In the genomic region with DNA sequence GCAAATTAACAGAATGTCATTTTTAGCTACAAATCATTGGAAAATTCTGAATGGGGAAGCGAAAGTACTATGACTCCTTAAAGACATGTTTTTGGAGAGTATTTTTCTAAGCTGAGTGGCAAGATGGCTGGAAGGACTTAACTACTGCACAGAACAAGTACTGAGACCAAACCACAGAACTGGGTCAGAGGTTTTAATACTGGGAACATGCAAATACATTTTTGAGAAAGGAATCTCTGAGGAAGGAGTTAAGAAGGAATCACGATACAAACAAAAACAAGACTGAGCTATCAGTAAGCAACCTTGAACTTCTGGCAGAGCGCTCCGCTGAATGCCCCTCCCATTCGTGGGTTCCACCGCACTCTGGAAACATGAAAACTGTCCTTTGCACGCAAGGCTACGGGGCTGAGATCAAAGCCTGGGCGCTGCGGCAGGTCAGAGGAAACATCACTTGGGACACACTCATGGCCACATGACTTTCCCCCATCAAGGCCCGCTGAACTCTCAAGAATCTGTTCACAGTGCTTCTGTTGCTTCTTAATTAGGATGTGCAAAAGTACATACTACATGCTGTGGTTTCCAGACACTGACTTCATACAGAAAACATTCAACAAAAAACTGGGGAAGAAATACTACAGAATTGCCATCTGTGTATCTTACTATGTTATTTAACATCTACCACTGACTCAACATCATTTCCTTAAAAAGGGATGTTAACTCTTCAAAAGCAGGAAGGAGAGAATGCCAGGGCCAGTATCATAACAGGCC, we compare ENCODE assay signal across 1 cellular context.
TF ChIP-seq lines count a peak whose summit lies in the region.

No MANE protein-coding gene starts in this region.

TF ChIP-seq in HepG2, 621 proteins besides CTCF, POLR2A, EP300 and RAD21 (continued from another document and continues in another):
- TF ChIP-seq, protein P1, sequence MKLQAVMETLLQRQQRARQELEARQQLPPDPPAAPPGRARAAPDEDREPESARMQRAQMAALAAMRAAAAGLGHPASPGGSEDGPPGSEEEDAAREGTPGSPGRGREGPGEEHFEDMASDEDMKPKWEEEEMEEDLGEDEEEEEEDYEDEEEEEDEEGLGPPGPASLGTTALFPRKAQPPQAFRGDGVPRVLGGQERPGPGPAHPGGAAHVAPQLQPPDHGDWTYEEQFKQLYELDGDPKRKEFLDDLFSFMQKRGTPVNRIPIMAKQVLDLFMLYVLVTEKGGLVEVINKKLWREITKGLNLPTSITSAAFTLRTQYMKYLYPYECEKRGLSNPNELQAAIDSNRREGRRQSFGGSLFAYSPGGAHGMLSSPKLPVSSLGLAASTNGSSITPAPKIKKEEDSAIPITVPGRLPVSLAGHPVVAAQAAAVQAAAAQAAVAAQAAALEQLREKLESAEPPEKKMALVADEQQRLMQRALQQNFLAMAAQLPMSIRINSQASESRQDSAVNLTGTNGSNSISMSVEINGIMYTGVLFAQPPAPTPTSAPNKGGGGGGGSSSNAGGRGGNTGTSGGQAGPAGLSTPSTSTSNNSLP (IDR thresholded peaks at IDR 0.05; ENCODE audit: low read depth, low read length): no peak
- TF ChIP-seq MED13 (CRISPR knock-in tag; IDR thresholded peaks at IDR 0.05): peak; percentile 92
- TF ChIP-seq KDM5A (IDR thresholded peaks at IDR 0.05; ENCODE audit: borderline replicate concordance, low read length): peak; percentile 28; the same call in 1 of the 2 replicates
- TF ChIP-seq FOXK1 (CRISPR knock-in tag; IDR thresholded peaks at IDR 0.05; ENCODE audit: borderline replicate concordance, low read depth): peak; percentile 98
- TF ChIP-seq, protein P2, sequence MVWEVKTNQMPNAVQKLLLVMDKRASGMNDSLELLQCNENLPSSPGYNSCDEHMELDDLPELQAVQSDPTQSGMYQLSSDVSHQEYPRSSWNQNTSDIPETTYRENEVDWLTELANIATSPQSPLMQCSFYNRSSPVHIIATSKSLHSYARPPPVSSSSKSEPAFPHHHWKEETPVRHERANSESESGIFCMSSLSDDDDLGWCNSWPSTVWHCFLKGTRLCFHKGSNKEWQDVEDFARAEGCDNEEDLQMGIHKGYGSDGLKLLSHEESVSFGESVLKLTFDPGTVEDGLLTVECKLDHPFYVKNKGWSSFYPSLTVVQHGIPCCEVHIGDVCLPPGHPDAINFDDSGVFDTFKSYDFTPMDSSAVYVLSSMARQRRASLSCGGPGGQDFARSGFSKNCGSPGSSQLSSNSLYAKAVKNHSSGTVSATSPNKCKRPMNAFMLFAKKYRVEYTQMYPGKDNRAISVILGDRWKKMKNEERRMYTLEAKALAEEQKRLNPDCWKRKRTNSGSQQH (CRISPR knock-in tag; IDR thresholded peaks at IDR 0.05; ENCODE audit: low read depth): peak; percentile 84
- no peak for TF ChIP-seq ZNF30 (CRISPR knock-in tag; IDR thresholded peaks at IDR 0.05)
- TF ChIP-seq ATF1 (CRISPR knock-in tag; IDR thresholded peaks at IDR 0.05): peak; percentile 80
- TF ChIP-seq ZNF234 (CRISPR knock-in tag; conservative IDR thresholded peaks at IDR 0.05): no peak
- TF ChIP-seq PAF1 (CRISPR knock-in tag; IDR thresholded peaks at IDR 0.05): no peak
- peak; percentile 75 for TF ChIP-seq YY1 (IDR thresholded peaks at IDR 0.05; ENCODE audit: insufficient read depth, insufficient replicate concordance, low read depth, low read length)
- TF ChIP-seq CAMTA2 (CRISPR knock-in tag; IDR thresholded peaks at IDR 0.05; ENCODE audit: borderline replicate concordance): no peak; the same call in 1 of the 2 replicates
- TF ChIP-seq, protein P3, sequence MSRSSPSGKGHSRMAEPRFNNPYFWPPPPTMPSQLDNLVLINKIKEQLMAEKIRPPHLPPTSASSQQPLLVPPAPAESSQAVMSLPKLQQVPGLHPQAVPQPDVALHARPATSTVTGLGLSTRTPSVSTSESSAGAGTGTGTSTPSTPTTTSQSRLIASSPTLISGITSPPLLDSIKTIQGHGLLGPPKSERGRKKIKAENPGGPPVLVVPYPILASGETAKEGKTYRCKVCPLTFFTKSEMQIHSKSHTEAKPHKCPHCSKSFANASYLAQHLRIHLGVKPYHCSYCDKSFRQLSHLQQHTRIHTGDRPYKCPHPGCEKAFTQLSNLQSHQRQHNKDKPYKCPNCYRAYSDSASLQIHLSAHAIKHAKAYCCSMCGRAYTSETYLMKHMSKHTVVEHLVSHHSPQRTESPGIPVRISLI (CRISPR knock-in tag; IDR thresholded peaks at IDR 0.05; ENCODE audit: borderline replicate concordance): peak; percentile 75; the same call in 1 of the 2 replicates
- TF ChIP-seq, protein P4, sequence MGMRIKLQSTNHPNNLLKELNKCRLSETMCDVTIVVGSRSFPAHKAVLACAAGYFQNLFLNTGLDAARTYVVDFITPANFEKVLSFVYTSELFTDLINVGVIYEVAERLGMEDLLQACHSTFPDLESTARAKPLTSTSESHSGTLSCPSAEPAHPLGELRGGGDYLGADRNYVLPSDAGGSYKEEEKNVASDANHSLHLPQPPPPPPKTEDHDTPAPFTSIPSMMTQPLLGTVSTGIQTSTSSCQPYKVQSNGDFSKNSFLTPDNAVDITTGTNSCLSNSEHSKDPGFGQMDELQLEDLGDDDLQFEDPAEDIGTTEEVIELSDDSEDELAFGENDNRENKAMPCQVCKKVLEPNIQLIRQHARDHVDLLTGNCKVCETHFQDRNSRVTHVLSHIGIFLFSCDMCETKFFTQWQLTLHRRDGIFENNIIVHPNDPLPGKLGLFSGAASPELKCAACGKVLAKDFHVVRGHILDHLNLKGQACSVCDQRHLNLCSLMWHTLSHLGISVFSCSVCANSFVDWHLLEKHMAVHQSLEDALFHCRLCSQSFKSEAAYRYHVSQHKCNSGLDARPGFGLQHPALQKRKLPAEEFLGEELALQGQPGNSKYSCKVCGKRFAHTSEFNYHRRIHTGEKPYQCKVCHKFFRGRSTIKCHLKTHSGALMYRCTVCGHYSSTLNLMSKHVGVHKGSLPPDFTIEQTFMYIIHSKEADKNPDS (CRISPR knock-in tag; IDR thresholded peaks at IDR 0.05): 0 out of 2 replicates have a peak, but pooled peaks have one; percentile 71
- peak; percentile 82 for TF ChIP-seq ZFP90 (CRISPR knock-in tag; IDR thresholded peaks at IDR 0.05; ENCODE audit: borderline replicate concordance)
- TF ChIP-seq ZNF335 (CRISPR knock-in tag; IDR thresholded peaks at IDR 0.05): peak; percentile 86; the same call in 1 of the 2 replicates
- TF ChIP-seq, protein P5, sequence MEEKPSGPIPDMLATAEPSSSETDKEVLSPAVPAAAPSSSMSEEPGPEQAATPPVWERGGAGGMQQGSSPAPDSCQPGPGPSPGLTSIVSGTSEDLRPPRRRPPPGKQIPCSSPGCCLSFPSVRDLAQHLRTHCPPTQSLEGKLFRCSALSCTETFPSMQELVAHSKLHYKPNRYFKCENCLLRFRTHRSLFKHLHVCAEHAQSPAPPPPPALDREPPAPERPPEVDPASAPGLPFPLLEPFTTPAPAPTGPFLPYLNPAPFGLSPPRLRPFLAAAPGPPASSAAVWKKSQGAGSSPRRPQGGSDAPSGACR (CRISPR knock-in tag; IDR thresholded peaks at IDR 0.05): peak; percentile 98
- TF ChIP-seq CREM (IDR thresholded peaks at IDR 0.05): peak; percentile 88
- TF ChIP-seq CREM (CRISPR knock-in tag; IDR thresholded peaks at IDR 0.05): no peak
- TF ChIP-seq THYN1 (CRISPR knock-in tag; IDR thresholded peaks at IDR 0.05; ENCODE audit: borderline replicate concordance, low read depth): peak; percentile 97; the same call in 1 of the 2 replicates
- TF ChIP-seq ZNF891 (CRISPR knock-in tag; IDR thresholded peaks at IDR 0.05): no peak; the same call in 1 of the 2 replicates
- TF ChIP-seq, protein P6, sequence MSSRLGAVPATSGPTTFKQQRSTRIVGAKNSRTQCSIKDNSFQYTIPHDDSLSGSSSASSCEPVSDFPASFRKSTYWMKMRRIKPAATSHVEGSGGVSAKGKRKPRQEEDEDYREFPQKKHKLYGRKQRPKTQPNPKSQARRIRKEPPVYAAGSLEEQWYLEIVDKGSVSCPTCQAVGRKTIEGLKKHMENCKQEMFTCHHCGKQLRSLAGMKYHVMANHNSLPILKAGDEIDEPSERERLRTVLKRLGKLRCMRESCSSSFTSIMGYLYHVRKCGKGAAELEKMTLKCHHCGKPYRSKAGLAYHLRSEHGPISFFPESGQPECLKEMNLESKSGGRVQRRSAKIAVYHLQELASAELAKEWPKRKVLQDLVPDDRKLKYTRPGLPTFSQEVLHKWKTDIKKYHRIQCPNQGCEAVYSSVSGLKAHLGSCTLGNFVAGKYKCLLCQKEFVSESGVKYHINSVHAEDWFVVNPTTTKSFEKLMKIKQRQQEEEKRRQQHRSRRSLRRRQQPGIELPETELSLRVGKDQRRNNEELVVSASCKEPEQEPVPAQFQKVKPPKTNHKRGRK (CRISPR knock-in tag; IDR thresholded peaks at IDR 0.05): no peak; the same call in 1 of the 2 replicates
- TF ChIP-seq GATA4 (IDR thresholded peaks at IDR 0.05; ENCODE audit: borderline replicate concordance, low read depth): peak; percentile 84; the same call in 1 of the 2 replicates
- TF ChIP-seq, protein P7, sequence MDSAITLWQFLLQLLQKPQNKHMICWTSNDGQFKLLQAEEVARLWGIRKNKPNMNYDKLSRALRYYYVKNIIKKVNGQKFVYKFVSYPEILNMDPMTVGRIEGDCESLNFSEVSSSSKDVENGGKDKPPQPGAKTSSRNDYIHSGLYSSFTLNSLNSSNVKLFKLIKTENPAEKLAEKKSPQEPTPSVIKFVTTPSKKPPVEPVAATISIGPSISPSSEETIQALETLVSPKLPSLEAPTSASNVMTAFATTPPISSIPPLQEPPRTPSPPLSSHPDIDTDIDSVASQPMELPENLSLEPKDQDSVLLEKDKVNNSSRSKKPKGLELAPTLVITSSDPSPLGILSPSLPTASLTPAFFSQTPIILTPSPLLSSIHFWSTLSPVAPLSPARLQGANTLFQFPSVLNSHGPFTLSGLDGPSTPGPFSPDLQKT (CRISPR knock-in tag; IDR thresholded peaks at IDR 0.05; ENCODE audit: borderline replicate concordance): no peak
- TF ChIP-seq DPF2 (CRISPR knock-in tag; IDR thresholded peaks at IDR 0.05; ENCODE audit: borderline replicate concordance, low read depth): peak; percentile 99
- TF ChIP-seq ZNF484 (CRISPR knock-in tag; IDR thresholded peaks at IDR 0.05; ENCODE audit: borderline replicate concordance, low read depth): no peak
- TF ChIP-seq ZSCAN25 (CRISPR knock-in tag; IDR thresholded peaks at IDR 0.05): peak; percentile 83; the same call in 1 of the 2 replicates
- TF ChIP-seq SCMH1 (CRISPR knock-in tag; IDR thresholded peaks at IDR 0.05; ENCODE audit: borderline replicate concordance): no peak
- peak; percentile 64; the same call in 1 of the 2 replicates for TF ChIP-seq ZNF451 (CRISPR knock-in tag; IDR thresholded peaks at IDR 0.05)
- TF ChIP-seq, protein P8, sequence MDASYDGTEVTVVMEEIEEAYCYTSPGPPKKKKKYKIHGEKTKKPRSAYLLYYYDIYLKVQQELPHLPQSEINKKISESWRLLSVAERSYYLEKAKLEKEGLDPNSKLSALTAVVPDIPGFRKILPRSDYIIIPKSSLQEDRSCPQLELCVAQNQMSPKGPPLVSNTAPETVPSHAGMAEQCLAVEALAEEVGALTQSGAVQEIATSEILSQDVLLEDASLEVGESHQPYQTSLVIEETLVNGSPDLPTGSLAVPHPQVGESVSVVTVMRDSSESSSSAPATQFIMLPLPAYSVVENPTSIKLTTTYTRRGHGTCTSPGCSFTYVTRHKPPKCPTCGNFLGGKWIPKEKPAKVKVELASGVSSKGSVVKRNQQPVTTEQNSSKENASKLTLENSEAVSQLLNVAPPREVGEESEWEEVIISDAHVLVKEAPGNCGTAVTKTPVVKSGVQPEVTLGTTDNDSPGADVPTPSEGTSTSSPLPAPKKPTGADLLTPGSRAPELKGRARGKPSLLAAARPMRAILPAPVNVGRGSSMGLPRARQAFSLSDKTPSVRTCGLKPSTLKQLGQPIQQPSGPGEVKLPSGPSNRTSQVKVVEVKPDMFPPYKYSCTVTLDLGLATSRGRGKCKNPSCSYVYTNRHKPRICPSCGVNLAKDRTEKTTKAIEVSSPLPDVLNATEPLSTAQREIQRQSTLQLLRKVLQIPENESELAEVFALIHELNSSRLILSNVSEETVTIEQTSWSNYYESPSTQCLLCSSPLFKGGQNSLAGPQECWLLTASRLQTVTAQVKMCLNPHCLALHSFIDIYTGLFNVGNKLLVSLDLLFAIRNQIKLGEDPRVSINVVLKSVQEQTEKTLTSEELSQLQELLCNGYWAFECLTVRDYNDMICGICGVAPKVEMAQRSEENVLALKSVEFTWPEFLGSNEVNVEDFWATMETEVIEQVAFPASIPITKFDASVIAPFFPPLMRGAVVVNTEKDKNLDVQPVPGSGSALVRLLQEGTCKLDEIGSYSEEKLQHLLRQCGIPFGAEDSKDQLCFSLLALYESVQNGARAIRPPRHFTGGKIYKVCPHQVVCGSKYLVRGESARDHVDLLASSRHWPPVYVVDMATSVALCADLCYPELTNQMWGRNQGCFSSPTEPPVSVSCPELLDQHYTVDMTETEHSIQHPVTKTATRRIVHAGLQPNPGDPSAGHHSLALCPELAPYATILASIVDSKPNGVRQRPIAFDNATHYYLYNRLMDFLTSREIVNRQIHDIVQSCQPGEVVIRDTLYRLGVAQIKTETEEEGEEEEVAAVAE (CRISPR knock-in tag; IDR thresholded peaks at IDR 0.05; ENCODE audit: borderline replicate concordance): peak; percentile 80; the same call in 1 of the 2 replicates
- no peak for TF ChIP-seq NFE2L1 (CRISPR knock-in tag; IDR thresholded peaks at IDR 0.05; ENCODE audit: borderline replicate concordance)
- TF ChIP-seq ZNF598 (CRISPR knock-in tag; IDR thresholded peaks at IDR 0.05; ENCODE audit: borderline replicate concordance): peak; percentile 89; the same call in 1 of the 2 replicates
- no peak; the same call in 1 of the 2 replicates for TF ChIP-seq ISX (CRISPR knock-in tag; conservative IDR thresholded peaks at IDR 0.05)
- TF ChIP-seq ZFP82 (CRISPR knock-in tag; IDR thresholded peaks at IDR 0.05; ENCODE audit: borderline replicate concordance): peak; percentile 95; the same call in 1 of the 2 replicates
- TF ChIP-seq KLF11 (CRISPR knock-in tag; IDR thresholded peaks at IDR 0.05): no peak
- no peak for TF ChIP-seq PAX8 (CRISPR knock-in tag; IDR thresholded peaks at IDR 0.05; ENCODE audit: borderline replicate concordance)
- peak; percentile 81 for TF ChIP-seq RBM22 (optimal IDR thresholded peaks at IDR 0.05; ENCODE audit: low read length)
- TF ChIP-seq, protein P9, sequence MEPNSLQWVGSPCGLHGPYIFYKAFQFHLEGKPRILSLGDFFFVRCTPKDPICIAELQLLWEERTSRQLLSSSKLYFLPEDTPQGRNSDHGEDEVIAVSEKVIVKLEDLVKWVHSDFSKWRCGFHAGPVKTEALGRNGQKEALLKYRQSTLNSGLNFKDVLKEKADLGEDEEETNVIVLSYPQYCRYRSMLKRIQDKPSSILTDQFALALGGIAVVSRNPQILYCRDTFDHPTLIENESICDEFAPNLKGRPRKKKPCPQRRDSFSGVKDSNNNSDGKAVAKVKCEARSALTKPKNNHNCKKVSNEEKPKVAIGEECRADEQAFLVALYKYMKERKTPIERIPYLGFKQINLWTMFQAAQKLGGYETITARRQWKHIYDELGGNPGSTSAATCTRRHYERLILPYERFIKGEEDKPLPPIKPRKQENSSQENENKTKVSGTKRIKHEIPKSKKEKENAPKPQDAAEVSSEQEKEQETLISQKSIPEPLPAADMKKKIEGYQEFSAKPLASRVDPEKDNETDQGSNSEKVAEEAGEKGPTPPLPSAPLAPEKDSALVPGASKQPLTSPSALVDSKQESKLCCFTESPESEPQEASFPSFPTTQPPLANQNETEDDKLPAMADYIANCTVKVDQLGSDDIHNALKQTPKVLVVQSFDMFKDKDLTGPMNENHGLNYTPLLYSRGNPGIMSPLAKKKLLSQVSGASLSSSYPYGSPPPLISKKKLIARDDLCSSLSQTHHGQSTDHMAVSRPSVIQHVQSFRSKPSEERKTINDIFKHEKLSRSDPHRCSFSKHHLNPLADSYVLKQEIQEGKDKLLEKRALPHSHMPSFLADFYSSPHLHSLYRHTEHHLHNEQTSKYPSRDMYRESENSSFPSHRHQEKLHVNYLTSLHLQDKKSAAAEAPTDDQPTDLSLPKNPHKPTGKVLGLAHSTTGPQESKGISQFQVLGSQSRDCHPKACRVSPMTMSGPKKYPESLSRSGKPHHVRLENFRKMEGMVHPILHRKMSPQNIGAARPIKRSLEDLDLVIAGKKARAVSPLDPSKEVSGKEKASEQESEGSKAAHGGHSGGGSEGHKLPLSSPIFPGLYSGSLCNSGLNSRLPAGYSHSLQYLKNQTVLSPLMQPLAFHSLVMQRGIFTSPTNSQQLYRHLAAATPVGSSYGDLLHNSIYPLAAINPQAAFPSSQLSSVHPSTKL (CRISPR knock-in tag; IDR thresholded peaks at IDR 0.05): peak; percentile 100
